26 cellular contexts compared by ENCODE assay signal in the genomic region with DNA sequence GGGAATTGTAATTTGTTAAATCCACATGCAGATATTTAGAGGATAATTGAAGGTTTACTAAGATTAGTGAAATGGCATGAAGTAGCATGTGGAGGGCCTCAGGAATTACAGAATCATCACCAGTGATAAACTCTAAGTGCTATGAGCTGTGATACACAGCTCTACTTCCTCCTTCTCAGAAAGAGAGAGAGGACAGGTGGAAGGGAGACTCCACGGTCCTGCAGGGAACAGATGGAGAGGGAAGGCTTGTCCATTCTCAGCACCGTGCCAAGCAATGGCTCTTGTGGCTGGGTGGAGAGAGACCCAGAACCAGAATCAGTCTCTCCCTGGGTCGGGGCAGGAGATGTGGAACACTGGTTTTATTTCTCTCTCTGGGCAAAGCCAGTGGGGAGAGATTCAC. TPM values are rescaled to one million over a fixed set of nuclear protein-coding genes. Genes with fewer than 3 reads are reported as not detected.
A peak's percentile ranks its signal among the peaks of the same experiment; 100 is the strongest.
DNase-seq lines count a peak whose midpoint lies in the region; ATAC-seq and TF ChIP-seq lines count a peak whose summit lies in the region.
"Had no signal": no experiment of that assay in that cellular context is flagged by ENCODE, and none has a peak within 500 bp of the region (broad histone marks: within the 10 kb centered on the region; RNA-seq: fewer than 3 reads in every experiment).

No MANE protein-coding gene starts in this region.

- peaks cover 51 to 53% of the 10 kb centered on the region in 2 experiments for H3K4me1 ChIP-seq in neutrophil (ENCODE audit: control insufficient read depth in 1 of 2, insufficient read depth in 1 of 2, low read depth in 1 of 2, low read length in 1 of 2)

- POLR2A ChIA-PET in naive thymus-derived CD8-positive, alpha-beta T cell (lab: Charles Lee), result no interaction called here

- no peak overlapping the region for H3K4me3 Mint-ChIP-seq in activated CD8-positive, alpha-beta memory T cell treated with anti-CD3 and anti-CD28 coated beads, Interleukin-2, amount 10 ng/mL, durations not matched to agents 7 days and 5 days
- H3K4me3 Mint-ChIP-seq in T-helper 17 cell, result no peak overlapping the region
- no peak overlapping the region for H3K4me3 Mint-ChIP-seq in naive thymus-derived CD8-positive, alpha-beta T cell
- H3K4me3 Mint-ChIP-seq: CD8-positive, alpha-beta memory T cell had no signal

- H3K9me3 ChIP-seq in T-helper 17 cell (ENCODE audit: control insufficient read depth, low read length, poor library complexity, severe bottlenecking) (peaks cover 5% of the 10 kb centered on the region), neutrophil (no peaks in the 10 kb centered on the region)
- H3K9me3 ChIP-seq: Peyer's patch had no signal

- peaks cover 13% of the 10 kb centered on the region for H3K4me1 Mint-ChIP-seq in activated CD8-positive, alpha-beta memory T cell treated with anti-CD3 and anti-CD28 coated beads, Interleukin-2, amount 10 ng/mL, durations not matched to agents 7 days and 5 days
- H3K4me1 Mint-ChIP-seq in T-helper 17 cell, result no peaks in the 10 kb centered on the region
- H3K4me1 Mint-ChIP-seq in naive thymus-derived CD8-positive, alpha-beta T cell, result peaks cover 0 to 18% (median 1%) of the 10 kb centered on the region in 4 donors
- H3K4me1 Mint-ChIP-seq: CD8-positive, alpha-beta memory T cell had no signal

- H3K9me3 Mint-ChIP-seq in activated CD8-positive, alpha-beta memory T cell treated with anti-CD3 and anti-CD28 coated beads, Interleukin-2, amount 10 ng/mL, durations not matched to agents 7 days and 5 days (ENCODE audit: low read depth), result peaks cover 3% of the 10 kb centered on the region
- peaks cover 0 to 32% (median 12%) of the 10 kb centered on the region in 9 donors for H3K9me3 Mint-ChIP-seq in naive thymus-derived CD8-positive, alpha-beta T cell

- CTCF ChIA-PET in activated CD8-positive, alpha-beta memory T cell treated with anti-CD3 and anti-CD28 coated beads, Interleukin-2, amount 10 ng/mL, durations not matched to agents 7 days and 5 days (lab: Charles Lee), result no interaction called here

- no peak overlapping the region for H3K27ac Mint-ChIP-seq in activated CD8-positive, alpha-beta memory T cell treated with anti-CD3 and anti-CD28 coated beads, Interleukin-2, amount 10 ng/mL, durations not matched to agents 7 days and 5 days
- peak overlapping the region; percentile 11 for H3K27ac Mint-ChIP-seq in T-helper 17 cell
- no peak overlapping the region for H3K27ac Mint-ChIP-seq in naive thymus-derived CD8-positive, alpha-beta T cell

- no peak overlapping the region for H3K4me3 ChIP-seq in neutrophil (ENCODE audit: low read depth in 1 of 2, low read length in 1 of 2)
- H3K4me3 ChIP-seq: MG63, Peyer's patch, SK-N-MC had no signal

- DNase-seq in activated CD8-positive, alpha-beta memory T cell treated with anti-CD3 and anti-CD28 coated beads, Interleukin-2, amount 10 ng/mL, durations not matched to agents 7 days and 5 days, result peak; percentile 33
- no peak for DNase-seq in activated CD8-positive, alpha-beta memory T cell treated with anti-CD3 and anti-CD28 coated beads, Interleukin-2, amount 50 U/mL, for 48 hours
- DNase-seq in T-helper 17 cell (no peak), SHP77 (lab: John Stamatoyannopoulos, UW) (no peak), NCI-H446 (lab: John Stamatoyannopoulos, UW) (no peak)
- DNase-seq in naive thymus-derived CD8-positive, alpha-beta T cell, result no peak
- DNase-seq: CD8-positive, alpha-beta memory T cell; DMS153; GF-D8; HCEC 1CT; IMR-90; KG1; MG63; NCI-H1105 treated with DMSO at 0.1 percent for 48 hours; NCI-H146; NCI-H1930; NCI-H2107; NCI-H526; OCI-M1; SIG-M5 had no signal

- no peak for TF ChIP-seq CTCF in neutrophil (IDR thresholded peaks at IDR 0.05)

- ATAC-seq in activated CD8-positive, alpha-beta memory T cell treated with anti-CD3 and anti-CD28 coated beads, Interleukin-2, amount 10 ng/mL, durations not matched to agents 7 days and 5 days, result no peak
- no peak for ATAC-seq in T-helper 17 cell
- ATAC-seq in naive thymus-derived CD8-positive, alpha-beta T cell, result no peak

- peaks cover 17% of the 10 kb centered on the region for H3K27me3 Mint-ChIP-seq in activated CD8-positive, alpha-beta memory T cell treated with anti-CD3 and anti-CD28 coated beads, Interleukin-2, amount 10 ng/mL, durations not matched to agents 7 days and 5 days
- H3K27me3 Mint-ChIP-seq in T-helper 17 cell, result peaks cover 45% of the 10 kb centered on the region
- peaks cover 11 to 34% (median 15%) of the 10 kb centered on the region in 5 donors for H3K27me3 Mint-ChIP-seq in naive thymus-derived CD8-positive, alpha-beta T cell

- H3K27me3 ChIP-seq in neutrophil, result no peaks in the 10 kb centered on the region
- H3K27me3 ChIP-seq: MG63, Peyer's patch had no signal

- peak overlapping the region; percentile 82 for H3K27ac ChIP-seq in neutrophil
- H3K27ac ChIP-seq: C4-2B, SK-N-MC had no signal

- peaks cover 5% of the 10 kb centered on the region for H3K36me3 ChIP-seq in neutrophil
- H3K36me3 ChIP-seq: MG63, Peyer's patch had no signal

- no peaks in the 10 kb centered on the region for H3K36me3 Mint-ChIP-seq in activated CD8-positive, alpha-beta memory T cell treated with anti-CD3 and anti-CD28 coated beads, Interleukin-2, amount 10 ng/mL, durations not matched to agents 7 days and 5 days
- H3K36me3 Mint-ChIP-seq in T-helper 17 cell (ENCODE audit: low read depth), result no peaks in the 10 kb centered on the region
- peaks cover 0 to 21% (median 9%) of the 10 kb centered on the region in 3 donors for H3K36me3 Mint-ChIP-seq in naive thymus-derived CD8-positive, alpha-beta T cell

RNA-seq across cellular contexts. Expression of gene LYPD8, which starts 27.8 kb away (rescaled TPM):
- total RNA-seq in activated CD8-positive, alpha-beta memory T cell treated with anti-CD3 and anti-CD28 coated beads, Interleukin-2, amount 10 ng/mL, durations not matched to agents 7 days and 5 days, result not detected
- not detected for total RNA-seq in T-helper 17 cell
- not detected for total RNA-seq in naive thymus-derived CD8-positive, alpha-beta T cell
- not detected for polyA plus RNA-seq in naive thymus-derived CD8-positive, alpha-beta T cell
- total RNA-seq: CD8-positive, alpha-beta memory T cell; H1; IMR-90 had no signal
- polyA plus RNA-seq: AG04450; CD8-positive, alpha-beta memory T cell; H1; IMR-90 had no signal

RNA-seq across cellular contexts. Expression of gene SH3BP5L, which starts 42.3 kb away (rescaled TPM):
- 10 to 100 TPM; 27.4 to 27.9 TPM for total RNA-seq in activated CD8-positive, alpha-beta memory T cell treated with anti-CD3 and anti-CD28 coated beads, Interleukin-2, amount 10 ng/mL, durations not matched to agents 7 days and 5 days
- 10 to 100 TPM; 13.3 to 20.0 TPM for total RNA-seq in T-helper 17 cell
- 10 to 100 TPM; 28.5 to 29.9 TPM for total RNA-seq in naive thymus-derived CD8-positive, alpha-beta T cell
- polyA plus RNA-seq in naive thymus-derived CD8-positive, alpha-beta T cell, result 1 to 10 TPM; 1.6 to 3.5 (median 2.6) TPM

RNA-seq across cellular contexts. Expression of gene ZNF672, which starts 54.7 kb away (rescaled TPM):
- 10 to 100 TPM; 53.8 to 72.3 TPM for total RNA-seq in activated CD8-positive, alpha-beta memory T cell treated with anti-CD3 and anti-CD28 coated beads, Interleukin-2, amount 10 ng/mL, durations not matched to agents 7 days and 5 days
- total RNA-seq in T-helper 17 cell, result 10 to 100 TPM; 23.1 to 28.8 TPM
- 10 to 100 TPM; 35.8 to 37.2 TPM for total RNA-seq in naive thymus-derived CD8-positive, alpha-beta T cell
- polyA plus RNA-seq in naive thymus-derived CD8-positive, alpha-beta T cell, result 10 to 100 TPM; 17.9 to 25.6 (median 19.6) TPM
